17 cellular contexts compared by ENCODE assay signal in the genomic region with DNA sequence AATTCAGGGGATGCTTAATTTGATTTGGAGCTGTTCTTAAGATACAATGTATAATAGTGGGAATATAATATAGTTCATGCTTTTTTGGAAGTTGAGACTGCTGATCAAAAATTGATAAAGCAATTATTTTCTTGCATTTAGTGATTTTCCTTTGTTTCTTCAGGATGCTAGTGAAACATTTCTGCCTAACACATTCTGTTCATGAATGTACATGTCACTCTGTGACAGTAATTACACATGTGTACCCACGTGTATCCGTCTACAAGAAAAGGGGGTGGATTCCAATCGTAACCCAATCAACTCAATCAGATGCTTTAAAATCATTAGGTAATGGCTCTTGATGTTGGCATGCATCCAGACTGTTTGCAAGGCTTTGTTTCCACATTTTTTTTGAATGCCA. TPM values are rescaled to one million over a fixed set of nuclear protein-coding genes. Genes with fewer than 3 reads are reported as not detected.
A peak's percentile ranks its signal among the peaks of the same experiment; 100 is the strongest.
DNase-seq lines count a peak whose midpoint lies in the region; ATAC-seq lines count a peak whose summit lies in the region.
"Had no signal": no experiment of that assay in that cellular context is flagged by ENCODE, and none has a peak within 500 bp of the region (broad histone marks: within the 10 kb centered on the region; RNA-seq: fewer than 3 reads in every experiment).

No MANE protein-coding gene starts in this region.

- peak; percentile 28 for DNase-seq in NCI-H146 treated with DMSO at 0.1 percent for 48 hours (lab: John Stamatoyannopoulos, UW; ENCODE audit: unreplicated experiment)
- DNase-seq in NCI-H82 (lab: John Stamatoyannopoulos, UW), result peak; percentile 61
- no peak for DNase-seq in NCI-H524 (lab: John Stamatoyannopoulos, UW)
- DNase-seq in aorta, result no peak
- no peak for DNase-seq in effector memory CD8-positive, alpha-beta T cell
- DNase-seq: BE2C; CD4-positive, alpha-beta memory T cell; DMS79; GOT3 had no signal

- peaks cover 0 to 26% of the 10 kb centered on the region in 2 donors for H3K27me3 Mint-ChIP-seq in effector memory CD8-positive, alpha-beta T cell
- H3K27me3 Mint-ChIP-seq: CD4-positive, alpha-beta memory T cell had no signal

- H3K36me3 ChIP-seq in HUES64 (ENCODE audit: insufficient read depth, low read length) (no peaks in the 10 kb centered on the region), iPS-18a (ENCODE audit: control insufficient read depth, low read depth, low read length) (no peaks in the 10 kb centered on the region), aorta (ENCODE audit: control insufficient read depth in 1 of 2, insufficient read depth in 2 of 2, low read length in 1 of 2) (no peaks in the 10 kb centered on the region)
- H3K36me3 ChIP-seq: BE2C, HAP-1 had no signal

- no peak overlapping the region for H3K4me3 ChIP-seq in HUES64 (ENCODE audit: low read length)
- H3K4me3 ChIP-seq in iPS-18a (ENCODE audit: low read length), result no peak overlapping the region
- H3K4me3 ChIP-seq in aorta (ENCODE audit: low read length in 2 of 2), result no peak overlapping the region
- H3K4me3 ChIP-seq: A549, GM12878, HAP-1 had no signal

- H3K4me3 Mint-ChIP-seq in effector memory CD8-positive, alpha-beta T cell, result no peak overlapping the region
- H3K4me3 Mint-ChIP-seq: CD4-positive, alpha-beta memory T cell; IgD-negative memory B cell had no signal

- peaks cover 5% of the 10 kb centered on the region for H3K36me3 Mint-ChIP-seq in effector memory CD8-positive, alpha-beta T cell (ENCODE audit: insufficient read depth)
- H3K36me3 Mint-ChIP-seq: IgD-negative memory B cell had no signal

- H3K27me3 ChIP-seq in HUES64 (ENCODE audit: insufficient read depth, low read length), result no peaks in the 10 kb centered on the region
- H3K27me3 ChIP-seq in iPS-18a (ENCODE audit: control insufficient read depth, insufficient read depth, low read length), result no peaks in the 10 kb centered on the region
- no peaks in the 10 kb centered on the region for H3K27me3 ChIP-seq in aorta (ENCODE audit: control insufficient read depth in 1 of 2, insufficient read depth in 2 of 2, low read length in 1 of 2)
- H3K27me3 ChIP-seq: BE2C had no signal

- intact Hi-C loops in aorta (cut with DNase I), result loop anchor here in 1 of 2 donors (10.0 kb wide), 1 partner anchor 178 kb away; no protein-coding TSS in a partner anchor

- H3K9me3 ChIP-seq in HUES64 (ENCODE audit: insufficient read depth, low read depth, low read length), result no peaks in the 10 kb centered on the region
- no peaks in the 10 kb centered on the region for H3K9me3 ChIP-seq in iPS-18a (ENCODE audit: control insufficient read depth, low read depth, low read length)
- H3K9me3 ChIP-seq in aorta (ENCODE audit: control insufficient read depth, low read length), result no peaks in the 10 kb centered on the region
- H3K9me3 ChIP-seq: A549, BE2C, HAP-1 had no signal

- peaks cover 5 to 10% of the 10 kb centered on the region in 2 donors for H3K4me1 Mint-ChIP-seq in effector memory CD8-positive, alpha-beta T cell (ENCODE audit: low read depth in 2 of 2)

- no peaks in the 10 kb centered on the region for H3K9me3 Mint-ChIP-seq in effector memory CD8-positive, alpha-beta T cell
- H3K9me3 Mint-ChIP-seq: CD4-positive, alpha-beta memory T cell; IgD-negative memory B cell had no signal

- no peak for ATAC-seq in aorta (ENCODE audit: low FRiP score)
- ATAC-seq in GM19452 (IDR thresholded peaks at IDR 0.05; ENCODE audit: unreplicated experiment), result no peak
- ATAC-seq in effector memory CD8-positive, alpha-beta T cell (replicated peaks), result no peak
- ATAC-seq: A549, GM12878 had no signal

- no peak overlapping the region for H3K27ac Mint-ChIP-seq in effector memory CD8-positive, alpha-beta T cell
- H3K27ac Mint-ChIP-seq: IgD-negative memory B cell had no signal

- H3K4me1 ChIP-seq in HUES64 (ENCODE audit: insufficient read depth, low read length), result peaks cover 45% of the 10 kb centered on the region
- peaks cover 47% of the 10 kb centered on the region for H3K4me1 ChIP-seq in iPS-18a (ENCODE audit: control insufficient read depth, low read depth, low read length)
- no peaks in the 10 kb centered on the region for H3K4me1 ChIP-seq in aorta (ENCODE audit: control insufficient read depth in 1 of 2, insufficient read depth in 2 of 2, low read length in 2 of 2)
- H3K4me1 ChIP-seq: A549 had no signal

- WGBS in HUES64, result 86% methylated on average over 3 of the region's 3 CpGs
- 91 to 99% methylated on average over 3 of the region's 3 CpGs for WGBS in aorta, 2 donors

- peak overlapping the region; percentile 60; the same call in 1 of the 2 replicates for H3K27ac ChIP-seq in HUES64 (ENCODE audit: low read depth, low read length)
- peak overlapping the region; percentile 2 for H3K27ac ChIP-seq in iPS-18a (ENCODE audit: low read length)
- H3K27ac ChIP-seq in aorta (ENCODE audit: low read depth in 1 of 2, low read length in 2 of 2), result no peak overlapping the region
- H3K27ac ChIP-seq: A549, C4-2B had no signal

- H3K9ac ChIP-seq in HUES64 (ENCODE audit: low read depth, low read length) (no peak overlapping the region), iPS-18a (ENCODE audit: low read length) (no peak overlapping the region)

RNA-seq across cellular contexts. Expression of a gene that starts 5.0 kb away (rescaled TPM):
- polyA plus RNA-seq in HUES64 (2013, experiment 1 of 2), result 2.7 TPM
- polyA plus RNA-seq in HUES64 (2013, experiment 2 of 2), result 1.8 TPM
- total RNA-seq in aorta, result 100 to 1,000 TPM; 141 to 328 TPM
- polyA plus RNA-seq in aorta, result 10 to 100 TPM; 24.8 to 49.3 TPM

Comparison
In these comparisons a context has a peak if more than half of its experiments do, and no peak if none do; other contexts are left out.
1. H3K27ac ChIP-seq: peak in HUES64 (single experiment) and iPS-18a (single experiment); none in aorta (0 of 2).
2. DNase-seq: peak in NCI-H146 treated with DMSO at 0.1 percent for 48 hours (single experiment) and NCI-H82 (single experiment); none in NCI-H524 (0 of 2), aorta (0 of 2) and effector memory CD8-positive, alpha-beta T cell (0 of 3).